ENCODE assay signal across 8 cellular contexts in genomic region chr6:33578164-33578563, GRCh38. TPM values are rescaled to one million over a fixed set of nuclear protein-coding genes. Genes with fewer than 3 reads are reported as not detected.
DNase-seq lines count a peak whose midpoint lies in the region; ATAC-seq and TF ChIP-seq lines count a peak whose summit lies in the region.

No MANE protein-coding gene starts in this region.

- no peaks in the 10 kb centered on the region for H3K9me3 ChIP-seq in subcutaneous abdominal adipose tissue (ENCODE audit: control insufficient read depth in 5 of 5, low read length in 5 of 5)

- no peak for DNase-seq in activated CD4-positive, alpha-beta T cell treated with anti-CD3 and anti-CD28 coated beads, Interleukin-2, amount 10 ng/mL, durations not matched to agents 24 days and 14 days
- no peak for DNase-seq in activated CD4-positive, alpha-beta T cell treated with anti-CD3 and anti-CD28 coated beads for 4 hours
- DNase-seq in activated CD4-positive, alpha-beta T cell treated with anti-CD3 and anti-CD28 coated beads, Interleukin-2, amount 50 U/mL, for 48 hours: peak; percentile 19 to 37
- DNase-seq in glutamatergic neuron (no peak), inferior parietal cortex (ENCODE audit: extremely low spot score) (no peak)

- peak overlapping the region; percentile 94 for H3K4me3 Mint-ChIP-seq in activated CD4-positive, alpha-beta T cell treated with anti-CD3 and anti-CD28 coated beads, Interleukin-2, amount 10 ng/mL, durations not matched to agents 24 days and 14 days
- H3K4me3 Mint-ChIP-seq in glutamatergic neuron (ENCODE audit: unreplicated experiment): peak overlapping the region; percentile 79

- peaks cover 3 to 38% (median 31%) of the 10 kb centered on the region in 5 donors for H3K36me3 ChIP-seq in subcutaneous abdominal adipose tissue (ENCODE audit: control insufficient read depth in 5 of 5, insufficient read depth in 5 of 5, low read length in 5 of 5)

- peak overlapping the region in 3 of 5 donors; percentile 35 to 75 (median 66) for H3K9ac ChIP-seq in subcutaneous abdominal adipose tissue (ENCODE audit: low read length in 5 of 5)

- no peaks in the 10 kb centered on the region for H3K27me3 ChIP-seq in subcutaneous abdominal adipose tissue (ENCODE audit: control insufficient read depth in 5 of 5, insufficient read depth in 4 of 5, low read length in 5 of 5)

- intact Hi-C loops in activated CD4-positive, alpha-beta T cell treated with anti-CD3 and anti-CD28 coated beads, Interleukin-2, amount 10 ng/mL, durations not matched to agents 24 days and 14 days (cut with micrococcal nuclease): loop anchor here (10.0 kb wide), 1 partner anchor 263 kb away; the partner anchor contains the start of genes TAPBP and ZBTB22

- H3K27ac Mint-ChIP-seq in activated CD4-positive, alpha-beta T cell treated with anti-CD3 and anti-CD28 coated beads, Interleukin-2, amount 10 ng/mL, durations not matched to agents 24 days and 14 days: peak overlapping the region; percentile 92
- peak overlapping the region; percentile 68 for H3K27ac Mint-ChIP-seq in glutamatergic neuron (ENCODE audit: unreplicated experiment)

- ATAC-seq in GM18861 (IDR thresholded peaks at IDR 0.05; ENCODE audit: unreplicated experiment): no peak
- ATAC-seq in GM21360 (IDR thresholded peaks at IDR 0.05; ENCODE audit: unreplicated experiment): no peak

- H3K27ac ChIP-seq in subcutaneous abdominal adipose tissue (ENCODE audit: low read depth, low read length): peak overlapping the region; percentile 82

- peaks cover 0 to 39% (median 31%) of the 10 kb centered on the region in 5 donors for H3K4me1 ChIP-seq in subcutaneous abdominal adipose tissue (ENCODE audit: control insufficient read depth in 5 of 5, insufficient read depth in 5 of 5, low read length in 5 of 5)

- H3K4me3 ChIP-seq in subcutaneous abdominal adipose tissue (ENCODE audit: low read depth in 1 of 5, low read length in 5 of 5): peak overlapping the region in 2 of 5 donors; percentile 75 to 92

- no peak for TF ChIP-seq CTCF in glutamatergic neuron (IDR thresholded peaks at IDR 0.05; ENCODE audit: partially characterized antibody, unreplicated experiment)

- H3K4me1 Mint-ChIP-seq in activated CD4-positive, alpha-beta T cell treated with anti-CD3 and anti-CD28 coated beads, Interleukin-2, amount 10 ng/mL, durations not matched to agents 24 days and 14 days: peaks cover 34% of the 10 kb centered on the region
- peaks cover 4% of the 10 kb centered on the region for H3K4me1 Mint-ChIP-seq in glutamatergic neuron (ENCODE audit: low read depth, unreplicated experiment)

- no peaks in the 10 kb centered on the region for H3K27me3 Mint-ChIP-seq in activated CD4-positive, alpha-beta T cell treated with anti-CD3 and anti-CD28 coated beads, Interleukin-2, amount 10 ng/mL, durations not matched to agents 24 days and 14 days
- H3K27me3 Mint-ChIP-seq in glutamatergic neuron (ENCODE audit: unreplicated experiment): peaks cover 2% of the 10 kb centered on the region

- peaks cover 37% of the 10 kb centered on the region for H3K36me3 Mint-ChIP-seq in activated CD4-positive, alpha-beta T cell treated with anti-CD3 and anti-CD28 coated beads, Interleukin-2, amount 10 ng/mL, durations not matched to agents 24 days and 14 days (ENCODE audit: low read depth)
- no peaks in the 10 kb centered on the region for H3K36me3 Mint-ChIP-seq in glutamatergic neuron (ENCODE audit: unreplicated experiment)

- no peaks in the 10 kb centered on the region for H3K9me3 Mint-ChIP-seq in activated CD4-positive, alpha-beta T cell treated with anti-CD3 and anti-CD28 coated beads, Interleukin-2, amount 10 ng/mL, durations not matched to agents 24 days and 14 days
- no peaks in the 10 kb centered on the region for H3K9me3 Mint-ChIP-seq in glutamatergic neuron (ENCODE audit: unreplicated experiment)

RNA-seq across cellular contexts. Expression of gene BAK1, which starts 1.9 kb away (rescaled TPM):
- total RNA-seq in activated CD4-positive, alpha-beta T cell treated with anti-CD3 and anti-CD28 coated beads, Interleukin-2, amount 10 ng/mL, durations not matched to agents 24 days and 14 days: 54.7 and 55.9 TPM in 2 replicates
- total RNA-seq in glutamatergic neuron (ENCODE audit: unreplicated experiment): 11.5 TPM

RNA-seq across cellular contexts. Expression of gene ITPR3, which starts 43.0 kb away (rescaled TPM):
- total RNA-seq in activated CD4-positive, alpha-beta T cell treated with anti-CD3 and anti-CD28 coated beads, Interleukin-2, amount 10 ng/mL, durations not matched to agents 24 days and 14 days: 45.5 and 45.6 TPM in 2 replicates
- total RNA-seq in glutamatergic neuron (ENCODE audit: unreplicated experiment): 0.34 TPM

Comparison
In these comparisons a context has a peak if more than half of its experiments do, and no peak if none do; other contexts are left out.
1. DNase-seq: peak in activated CD4-positive, alpha-beta T cell treated with anti-CD3 and anti-CD28 coated beads, Interleukin-2, amount 50 U/mL, for 48 hours (2 of 2); none in activated CD4-positive, alpha-beta T cell treated with anti-CD3 and anti-CD28 coated beads, Interleukin-2, amount 10 ng/mL, durations not matched to agents 24 days and 14 days (single experiment), activated CD4-positive, alpha-beta T cell treated with anti-CD3 and anti-CD28 coated beads for 4 hours (0 of 2), glutamatergic neuron (single experiment) and inferior parietal cortex (single experiment).
2. RNA of gene ITPR3, which starts 43.0 kb away (total RNA-seq): 45.5 to 45.6 TPM in activated CD4-positive, alpha-beta T cell treated with anti-CD3 and anti-CD28 coated beads, Interleukin-2, amount 10 ng/mL, durations not matched to agents 24 days and 14 days; 0.34 TPM in glutamatergic neuron (single experiment); every median in the first group is over 10 times any median in the second.